In the genomic region with DNA sequence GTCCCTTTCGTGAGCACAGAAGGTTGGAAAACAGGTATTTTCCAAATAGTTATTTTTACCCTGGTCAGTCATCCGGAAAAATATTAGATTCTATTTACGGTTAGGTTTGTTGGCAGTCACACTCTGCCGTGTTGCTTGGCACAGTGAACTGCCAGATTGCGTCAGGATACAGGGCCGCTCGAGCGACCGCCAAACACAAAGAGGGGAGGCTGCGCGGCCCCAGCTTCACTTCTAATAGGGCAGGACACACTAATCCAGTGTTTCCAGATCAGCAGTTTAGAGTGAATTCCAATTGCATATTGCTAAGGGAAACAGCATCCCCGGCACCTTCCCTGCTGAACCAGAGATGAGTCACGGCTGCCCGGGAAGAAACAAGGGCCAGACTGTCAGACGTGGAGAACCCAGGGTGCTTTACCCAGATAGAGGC, we compare ENCODE assay signal across 13 cellular contexts. TPM values are rescaled to one million over a fixed set of nuclear protein-coding genes. Genes with fewer than 3 reads are reported as not detected.
DNase-seq lines count a peak whose midpoint lies in the region; ATAC-seq and TF ChIP-seq lines count a peak whose summit lies in the region.
"Had no signal": no experiment of that assay in that cellular context is flagged by ENCODE, and none has a peak within 500 bp of the region (broad histone marks: within the 10 kb centered on the region; RNA-seq: fewer than 3 reads in every experiment).

No MANE protein-coding gene starts in this region.

- DNase-seq in DMS 273 (lab: John Stamatoyannopoulos, UW; ENCODE audit: unreplicated experiment) (peak; percentile 87), NCI-H446 treated with DMSO at 0.1 percent for 48 hours (lab: John Stamatoyannopoulos, UW) (peak; percentile 98), dermis blood vessel endothelial cell (peak; percentile 79), osteoblast (ENCODE audit: insufficient read length, low spot score, missing footprints) (peak; percentile 98), HEK293T (ENCODE audit: extremely low spot score) (no peak), iPS-NIHi11 (ENCODE audit: low spot score) (no peak), SK-N-DZ (ENCODE audit: low spot score) (no peak)
- DNase-seq: activated effector memory CD4-positive, alpha-beta T cell treated with anti-CD3 and anti-CD28 coated beads, Interleukin-2, amount 50 U/mL, for 16 hours; glutamatergic neuron; NCI-H1436 treated with DMSO at 0.1 percent for 48 hours; occipital lobe; T-cell had no signal

- H3K4me2 ChIP-seq in osteoblast (ENCODE audit: insufficient read depth, low read length), result peak overlapping the region; percentile 56

- H3K27ac ChIP-seq in osteoblast (ENCODE audit: low read depth, low read length), result peak overlapping the region; percentile 93

- peaks cover 3% of the 10 kb centered on the region for H3K9me3 ChIP-seq in osteoblast (ENCODE audit: low read depth, low read length)

- H2AFZ ChIP-seq in osteoblast (ENCODE audit: low read length), result peak overlapping the region; percentile 1

- TF ChIP-seq CTCF in osteoblast (IDR thresholded peaks at IDR 0.05; ENCODE audit: extremely low read depth, low read depth, low read length), result no peak

- POLR2A ChIA-PET in HEK293T (lab: Yijun Ruan, JAX), result no interaction called here

- peaks cover 42% of the 10 kb centered on the region for H3K27me3 ChIP-seq in osteoblast (ENCODE audit: insufficient read depth, low read length)

- peak overlapping the region; percentile 3 for H3K4me3 ChIP-seq in osteoblast (ENCODE audit: insufficient read depth, low read length)

- CTCF ChIA-PET in HEK293T (lab: Yijun Ruan, JAX), result interaction anchor here (1.4 kb wide), 1 partner anchor 14 kb away, joined by 4 read pairs; no protein-coding TSS in a partner anchor

- H3K36me3 ChIP-seq in osteoblast (ENCODE audit: insufficient read depth, low read length), result no peaks in the 10 kb centered on the region

- no peaks in the 10 kb centered on the region for H4K20me1 ChIP-seq in osteoblast (ENCODE audit: insufficient read depth, low read length)

- no peak for ATAC-seq in HG03520 (IDR thresholded peaks at IDR 0.05; ENCODE audit: unreplicated experiment)
- ATAC-seq: T-cell had no signal

- peaks cover 35% of the 10 kb centered on the region for H3K4me1 ChIP-seq in osteoblast (ENCODE audit: insufficient read depth, low read length)

- H3K79me2 ChIP-seq in osteoblast (ENCODE audit: insufficient read depth, low read length), result no peaks in the 10 kb centered on the region

TF ChIP-seq in HEK293T, 16 proteins besides CTCF, POLR2A, EP300 and RAD21:
- TF ChIP-seq NFRKB (IDR thresholded peaks at IDR 0.05) (no peak), ZNF384 (IDR thresholded peaks at IDR 0.05) (no peak), LEF1 (IDR thresholded peaks at IDR 0.05; ENCODE audit: borderline replicate concordance) (no peak)
- TF ChIP-seq, protein P1, sequence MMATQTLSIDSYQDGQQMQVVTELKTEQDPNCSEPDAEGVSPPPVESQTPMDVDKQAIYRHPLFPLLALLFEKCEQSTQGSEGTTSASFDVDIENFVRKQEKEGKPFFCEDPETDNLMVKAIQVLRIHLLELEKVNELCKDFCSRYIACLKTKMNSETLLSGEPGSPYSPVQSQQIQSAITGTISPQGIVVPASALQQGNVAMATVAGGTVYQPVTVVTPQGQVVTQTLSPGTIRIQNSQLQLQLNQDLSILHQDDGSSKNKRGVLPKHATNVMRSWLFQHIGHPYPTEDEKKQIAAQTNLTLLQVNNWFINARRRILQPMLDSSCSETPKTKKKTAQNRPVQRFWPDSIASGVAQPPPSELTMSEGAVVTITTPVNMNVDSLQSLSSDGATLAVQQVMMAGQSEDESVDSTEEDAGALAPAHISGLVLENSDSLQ (IDR thresholded peaks at IDR 0.05), result no peak
TF ChIP-seq in HEK293T: peak in this region for 0.

RNA-seq across cellular contexts. Expression of a gene that starts 22.9 kb away (rescaled TPM):
- total RNA-seq in dermis blood vessel endothelial cell, result not detected in 2 replicates
- under 0.01 TPM in 1 of 2 replicates, not detected in the other for total RNA-seq in osteoblast
- not detected in 2 replicates for polyA plus RNA-seq in SK-N-DZ (2014; cell fraction: cytosol; rRNA removed)
- not detected in 2 replicates for polyA plus RNA-seq in SK-N-DZ (2014; cell fraction: nucleus; rRNA removed)
- total RNA-seq: occipital lobe had no signal

Comparison
In these comparisons a context has a peak if more than half of its experiments do, and no peak if none do; other contexts are left out.
1. DNase-seq: peak in DMS 273 (single experiment), NCI-H446 treated with DMSO at 0.1 percent for 48 hours (single experiment), dermis blood vessel endothelial cell (single experiment) and osteoblast (single experiment); none in HEK293T (single experiment), iPS-NIHi11 (single experiment) and SK-N-DZ (single experiment).